ENCODE assay signal across 8 cellular contexts in genomic region chr17:48025040-48025903, GRCh38. TPM values are rescaled to one million over a fixed set of nuclear protein-coding genes. Genes with fewer than 3 reads are reported as not detected.
DNase-seq lines count a peak whose midpoint lies in the region; ATAC-seq and TF ChIP-seq lines count a peak whose summit lies in the region.

No MANE protein-coding gene starts in this region.

- peak; percentile 94 for TF ChIP-seq CTCF in Panc1 (IDR thresholded peaks at IDR 0.05)

- peak; percentile 99 for DNase-seq in DMS53 treated with DMSO at 0.1 percent for 48 hours (lab: John Stamatoyannopoulos, UW; ENCODE audit: unreplicated experiment)
- DNase-seq in Karpas-422: peak; percentile 98
- peak; percentile 82 for DNase-seq in Panc1 (ENCODE audit: low read depth, low spot score)
- DNase-seq in activated T-cell treated with anti-CD3 and anti-CD28 coated beads, Interleukin-2, amount 50 U/mL, for 48 hours: peak; percentile 98 to 99
- DNase-seq in stimulated activated CD8-positive, alpha-beta memory T cell treated with anti-CD3 and anti-CD28 coated beads, Interleukin-7, amount 100 ng/mL, for 1 hour (ENCODE audit: low read depth in 2 of 2): peak; percentile 97 to 98

- CTCF ChIA-PET in Panc1 (lab: Charles Lee): interaction anchor here (0.5 to 1.1 kb wide), 16 partner anchors 11 to 593 kb away, joined by 3 to 11 read pairs (median 4); partner anchors contain the start of gene NFE2L1

- H2AFZ ChIP-seq in Karpas-422 (ENCODE audit: low read length): peak overlapping the region; percentile 79; the same call in 1 of the 2 replicates

- in situ Hi-C loops in Panc1 (cut with HindIII; ENCODE audit: low pct_unique_long_range_greater_than_20kb, low sequenced_read_pairs): no loop called here

- ATAC-seq in GM21825 (IDR thresholded peaks at IDR 0.05; ENCODE audit: unreplicated experiment) (peak; percentile 71), Panc1 (peak; percentile 88), esophagus mucosa (peak; percentile 89)

- no peaks in the 10 kb centered on the region for H3K9me3 ChIP-seq in Karpas-422 (ENCODE audit: low read length)
- H3K9me3 ChIP-seq in Panc1 (ENCODE audit: control insufficient read depth, insufficient read depth, low read depth, low read length): no peaks in the 10 kb centered on the region
- no peaks in the 10 kb centered on the region for H3K9me3 ChIP-seq in muscle layer of duodenum (ENCODE audit: control insufficient read depth in 1 of 2, low read length in 2 of 2)

- H3K79me2 ChIP-seq in Karpas-422 (ENCODE audit: low read length): no peaks in the 10 kb centered on the region

- no peaks in the 10 kb centered on the region for H4K20me1 ChIP-seq in Karpas-422 (ENCODE audit: insufficient read depth, low read depth, low read length)

- H3K36me3 ChIP-seq in Karpas-422 (ENCODE audit: insufficient read depth, low read length) (no peaks in the 10 kb centered on the region), Panc1 (ENCODE audit: control insufficient read depth, insufficient read depth, low read length) (no peaks in the 10 kb centered on the region), muscle layer of duodenum (ENCODE audit: control insufficient read depth in 1 of 2, insufficient read depth in 2 of 2, low read length in 2 of 2) (no peaks in the 10 kb centered on the region)

- peak overlapping the region; percentile 74 for H3K4me2 ChIP-seq in Karpas-422 (ENCODE audit: low read depth, low read length, poor library complexity, severe bottlenecking)

- intact Hi-C loops in Panc1 (cut with micrococcal nuclease; ENCODE audit: unreplicated experiment): loop anchor here (10.0 kb wide), 1 partner anchor 590 kb away; the partner anchor contains the start of genes HOXB7 and HOXB8

- H3K4me1 ChIP-seq in Karpas-422 (ENCODE audit: low read length) (peaks cover 33% of the 10 kb centered on the region), Panc1 (ENCODE audit: control insufficient read depth, insufficient read depth, low read length) (peaks cover 27% of the 10 kb centered on the region), muscle layer of duodenum (ENCODE audit: control insufficient read depth in 1 of 2, insufficient read depth in 2 of 2, low read length in 2 of 2) (peaks cover 16 to 34% of the 10 kb centered on the region in 2 donors)

- no peak overlapping the region for H3K27ac ChIP-seq in Karpas-422 (ENCODE audit: low read length)
- peak overlapping the region; percentile 76 for H3K27ac ChIP-seq in Panc1 (ENCODE audit: low read length)
- H3K27ac ChIP-seq in muscle layer of duodenum (ENCODE audit: low read length): peak overlapping the region; percentile 43

- peak overlapping the region; percentile 72 for H3K9ac ChIP-seq in Karpas-422 (ENCODE audit: low read length)

- H3K4me3 ChIP-seq in Karpas-422 (ENCODE audit: low read length): peak overlapping the region; percentile 67
- peak overlapping the region; percentile 61 to 93 for H3K4me3 ChIP-seq in Panc1 (ENCODE audit: low read depth in 2 of 2, low read length in 2 of 2)
- H3K4me3 ChIP-seq in muscle layer of duodenum (ENCODE audit: low read depth in 1 of 2, low read length in 2 of 2): peak overlapping the region; percentile 77 to 83

- no TSS peak for BruUV-seq in Panc1 (replicated peaks; lab: Mats Ljungman, UMichigan)

- H3K27me3 ChIP-seq in Karpas-422 (ENCODE audit: low read length) (no peaks in the 10 kb centered on the region), Panc1 (ENCODE audit: control insufficient read depth, insufficient read depth, low read length) (no peaks in the 10 kb centered on the region), muscle layer of duodenum (ENCODE audit: low read depth, low read length) (peaks cover 3% of the 10 kb centered on the region)

- POLR2A ChIA-PET in Panc1 (lab: Charles Lee): interaction anchor here (1.0 kb wide), 1 partner anchor 49 kb away, joined by 3 read pairs; no protein-coding TSS in a partner anchor

- no peaks in the 10 kb centered on the region for H3K9me2 ChIP-seq in Karpas-422 (replicated peaks; ENCODE audit: insufficient read depth, low read length)

RNA-seq across cellular contexts. Expression of gene COPZ2, which starts 12.3 kb away (rescaled TPM):
- total RNA-seq in Karpas-422 (2014; rRNA removed; shearing (Covaris generic); ENCODE audit: low replicate concordance): not detected in 2 replicates
- 5.4 TPM for total RNA-seq in Panc1 (2021; ENCODE audit: unreplicated experiment)
- 5.3 TPM for polyA plus RNA-seq in Panc1 (2012; ENCODE audit: insufficient read length)
- total RNA-seq in esophagus mucosa: 17.3 TPM

RNA-seq across cellular contexts. Expression of gene NFE2L1, which starts 22.9 kb away (rescaled TPM):
- total RNA-seq in Karpas-422 (2014; rRNA removed; shearing (Covaris generic); ENCODE audit: low replicate concordance): 48.7 and 52.7 TPM in 2 replicates
- 210 TPM for total RNA-seq in Panc1 (2021; ENCODE audit: unreplicated experiment)
- 312 TPM for polyA plus RNA-seq in Panc1 (2012; ENCODE audit: insufficient read length)
- total RNA-seq in esophagus mucosa: 90.4 TPM

RNA-seq across cellular contexts. Expression of gene CDK5RAP3, which starts 54.4 kb away (rescaled TPM):
- total RNA-seq in Karpas-422 (2014; rRNA removed; shearing (Covaris generic); ENCODE audit: low replicate concordance): 213 and 402 TPM in 2 replicates
- total RNA-seq in Panc1 (2021; ENCODE audit: unreplicated experiment) (193 TPM), esophagus mucosa (73.4 TPM)
- 137 TPM for polyA plus RNA-seq in Panc1 (2012; ENCODE audit: insufficient read length)
